ENCODE assay signal across 8 cellular contexts in the genomic region with DNA sequence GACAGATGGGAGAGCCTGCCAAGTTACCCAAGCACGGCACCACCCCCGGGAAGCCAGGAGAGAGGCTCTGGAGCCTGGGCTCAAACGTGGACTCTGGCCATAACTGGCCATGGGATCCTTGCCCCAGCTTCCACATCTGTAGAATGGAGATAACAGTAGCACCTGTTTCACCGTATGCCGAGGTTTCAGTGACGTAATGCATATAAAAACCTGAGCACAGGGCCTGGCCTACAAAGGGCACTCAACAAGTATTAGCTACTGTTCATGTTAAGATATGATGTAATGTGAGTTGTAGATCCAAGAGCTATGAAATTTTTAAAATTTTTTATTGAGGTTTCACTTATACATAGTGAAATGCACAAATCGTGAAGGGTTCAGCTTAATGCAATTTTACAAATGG.
"Had no signal": no experiment of that assay in that cellular context is flagged by ENCODE, and none has a peak within 500 bp of the region (broad histone marks: within the 10 kb centered on the region; RNA-seq: fewer than 3 reads in every experiment).

No MANE protein-coding gene starts in this region.

- DNase-seq: H9, HCEC 1CT, HFFc6, KG1 had no signal

- FAIRE-seq: H1, H54, HTR-8/SVneo had no signal

- H3K4me2 ChIP-seq: GM23338 had no signal

- H2AFZ ChIP-seq: GM23338 had no signal

- ATAC-seq: GM23338 had no signal

- H3K4me3 ChIP-seq: GM23338 had no signal
